8 cellular contexts compared by ENCODE assay signal in the genomic region with DNA sequence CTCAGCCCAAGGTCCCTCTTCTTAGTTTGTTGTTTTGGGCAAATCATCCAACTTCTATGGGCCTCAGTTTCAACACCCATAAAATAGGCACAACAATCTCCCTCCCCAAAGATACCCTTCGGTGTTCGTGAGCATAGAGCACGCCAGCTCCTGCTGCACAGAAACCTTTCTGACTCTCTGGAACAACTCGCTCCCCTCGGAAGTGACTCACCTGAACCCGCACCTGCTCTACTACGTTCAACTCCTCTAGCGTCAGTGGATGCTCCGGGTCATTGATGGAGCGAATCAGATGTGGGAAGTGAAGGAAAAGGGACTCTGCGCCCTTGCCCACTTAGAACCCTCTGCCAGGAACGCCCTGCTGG. TPM values are rescaled to one million over a fixed set of nuclear protein-coding genes. Genes with fewer than 3 reads are reported as not detected.
DNase-seq lines count a peak whose midpoint lies in the region; ATAC-seq, FAIRE-seq and TF ChIP-seq lines count a peak whose summit lies in the region.

No MANE protein-coding gene starts in this region.

- H3K4me1 ChIP-seq in BLaER1 treated with 17β-estradiol and CSF1 and Interleukin-3, amounts not matched to agents 10 nM and 100 nM = peaks cover 48 to 56% (median 52%) of the 10 kb centered on the region in 10 experiments

- H3K27me3 ChIP-seq in BLaER1 treated with 17β-estradiol and CSF1 and Interleukin-3, amounts not matched to agents 10 nM and 100 nM = no peaks in the 10 kb centered on the region

- DNase-seq in epithelial cell of prostate (ENCODE audit: low read depth, low spot score) = no peak
- no peak for DNase-seq in progenitor cell of endocrine pancreas (ENCODE audit: low spot score, unreplicated experiment)
- DNase-seq in GM12892 (ENCODE audit: insufficient read length) = no peak
- DNase-seq in dedifferentiated amniotic fluid mesenchymal stem cell (ENCODE audit: extremely low spot score) = no peak
- no peak for DNase-seq in effector CD4-positive, alpha-beta T cell

- H3K4me3 Mint-ChIP-seq in progenitor cell of endocrine pancreas (ENCODE audit: low read depth) = peak overlapping the region; percentile 94

- no peaks in the 10 kb centered on the region for H3K9me3 ChIP-seq in BLaER1 treated with 17β-estradiol and CSF1 and Interleukin-3, amounts not matched to agents 10 nM and 100 nM (replicated peaks in 1 of 11)

- peak overlapping the region; percentile 96 for H3K27ac Mint-ChIP-seq in progenitor cell of endocrine pancreas

- peaks cover 34 to 64% (median 48%) of the 10 kb centered on the region in 11 experiments; a peak in 20 of 22 replicates for H4K20me1 ChIP-seq in BLaER1 treated with 17β-estradiol and CSF1 and Interleukin-3, amounts not matched to agents 10 nM and 100 nM

- no peak for FAIRE-seq in GM12892 (lab: Jason Lieb, UNC)

- peak overlapping the region; percentile 85 to 97 (median 93) for H3K27ac ChIP-seq in BLaER1 treated with 17β-estradiol and CSF1 and Interleukin-3, amounts not matched to agents 10 nM and 100 nM
- H3K27ac ChIP-seq in epithelial cell of prostate = peak overlapping the region; percentile 94

- peak overlapping the region; percentile 76 to 100 (median 89) for H3K4me3 ChIP-seq in BLaER1 treated with 17β-estradiol and CSF1 and Interleukin-3, amounts not matched to agents 10 nM and 100 nM

- H3K9me3 Mint-ChIP-seq in progenitor cell of endocrine pancreas (ENCODE audit: low read depth) = no peaks in the 10 kb centered on the region

- TF ChIP-seq CTCF in progenitor cell of endocrine pancreas (IDR thresholded peaks at IDR 0.05; ENCODE audit: unreplicated experiment) = no peak

- peak; percentile 6 for ATAC-seq in HG02840 (IDR thresholded peaks at IDR 0.05; ENCODE audit: low FRiP score, unreplicated experiment)
- peak; percentile 76 to 81 for ATAC-seq in activated CD4-positive, CD25-positive, alpha-beta regulatory T cell treated with anti-CD3 and anti-CD28 coated beads, Interleukin-2, amount 50 U/mL, for 24 hours

- TF ChIP-seq POLR2A in GM12892 (IDR thresholded peaks at IDR 0.05; ENCODE audit: low read depth, low read length) = no peak

- H3K36me3 ChIP-seq in BLaER1 treated with 17β-estradiol and CSF1 and Interleukin-3, amounts not matched to agents 10 nM and 100 nM = peaks cover 24 to 59% (median 42%) of the 10 kb centered on the region in 11 experiments

- peak overlapping the region; percentile 87 to 99 (median 95) for H3K9ac ChIP-seq in BLaER1 treated with 17β-estradiol and CSF1 and Interleukin-3, amounts not matched to agents 10 nM and 100 nM

- H3K4me2 ChIP-seq in BLaER1 treated with 17β-estradiol and CSF1 and Interleukin-3, amounts not matched to agents 10 nM and 100 nM = peak overlapping the region; percentile 93 to 100 (median 99)

- no peaks in the 10 kb centered on the region for H3K27me3 Mint-ChIP-seq in progenitor cell of endocrine pancreas

- H3K4me1 Mint-ChIP-seq in progenitor cell of endocrine pancreas (ENCODE audit: low read depth) = peaks cover 22% of the 10 kb centered on the region

- H3K36me3 Mint-ChIP-seq in progenitor cell of endocrine pancreas (ENCODE audit: insufficient read depth) = no peaks in the 10 kb centered on the region

RNA-seq across cellular contexts. Expression of gene CIAO2B, which starts 0.4 kb away (rescaled TPM):
- total RNA-seq in progenitor cell of endocrine pancreas = 58.1 and 59.9 TPM in 2 replicates
- polyA plus RNA-seq in GM12892 (2012; ENCODE audit: missing spikeins) = 116 TPM

RNA-seq across cellular contexts. Expression of gene CES2, which starts 1.6 kb away (rescaled TPM):
- total RNA-seq in progenitor cell of endocrine pancreas = 39.2 and 43.9 TPM in 2 replicates
- 8.7 TPM for polyA plus RNA-seq in GM12892 (2012; ENCODE audit: missing spikeins)

RNA-seq across cellular contexts. Expression of gene RRAD, which starts 8.4 kb away (rescaled TPM):
- total RNA-seq in progenitor cell of endocrine pancreas = 0.27 and 0.36 TPM in 2 replicates
- 0.66 TPM for polyA plus RNA-seq in GM12892 (2012; ENCODE audit: missing spikeins)

RNA-seq across cellular contexts. Expression of gene CDH16, which starts 15.1 kb away (rescaled TPM):
- total RNA-seq in progenitor cell of endocrine pancreas = not detected in 2 replicates
- not detected for polyA plus RNA-seq in GM12892 (2012; ENCODE audit: missing spikeins)

RNA-seq across cellular contexts. Expression of gene CES3, which starts 27.3 kb away (rescaled TPM):
- total RNA-seq in progenitor cell of endocrine pancreas = 2.7 and 4.8 TPM in 2 replicates
- polyA plus RNA-seq in GM12892 (2012; ENCODE audit: missing spikeins) = 0.87 TPM
